1 cellular context compared by ENCODE assay signal in genomic region chr22:20569059-20570058, GRCh38.
TF ChIP-seq lines count a peak whose summit lies in the region.

No MANE protein-coding gene starts in this region.

TF ChIP-seq in WTC11, 78 proteins besides CTCF, POLR2A, EP300 and RAD21 (continued from another document):
- no peak for TF ChIP-seq ZNF512 (CRISPR knock-in tag; IDR thresholded peaks at IDR 0.05; ENCODE audit: borderline replicate concordance)
- TF ChIP-seq MYBL2 (CRISPR knock-in tag; IDR thresholded peaks at IDR 0.05) = no peak
- no peak for TF ChIP-seq JAZF1 (CRISPR knock-in tag; IDR thresholded peaks at IDR 0.05)
- no peak for TF ChIP-seq ZNF281 (CRISPR knock-in tag; IDR thresholded peaks at IDR 0.05)
- TF ChIP-seq ZNF317 (CRISPR knock-in tag; IDR thresholded peaks at IDR 0.05; ENCODE audit: borderline replicate concordance, low read depth) = no peak
- TF ChIP-seq ZNF416 (CRISPR knock-in tag; IDR thresholded peaks at IDR 0.05) = no peak
- no peak for TF ChIP-seq ZNF532 (CRISPR knock-in tag; IDR thresholded peaks at IDR 0.05; ENCODE audit: borderline replicate concordance)
- no peak for TF ChIP-seq CREM (CRISPR knock-in tag; IDR thresholded peaks at IDR 0.05)
- TF ChIP-seq GRHL2 (CRISPR knock-in tag; IDR thresholded peaks at IDR 0.05; ENCODE audit: insufficient replicate concordance, severe bottlenecking) = no peak
- TF ChIP-seq FOXP1 (CRISPR knock-in tag; IDR thresholded peaks at IDR 0.05; ENCODE audit: borderline replicate concordance) = no peak
